Comparison of ENCODE assay signal across 2 cellular contexts in the genomic region with DNA sequence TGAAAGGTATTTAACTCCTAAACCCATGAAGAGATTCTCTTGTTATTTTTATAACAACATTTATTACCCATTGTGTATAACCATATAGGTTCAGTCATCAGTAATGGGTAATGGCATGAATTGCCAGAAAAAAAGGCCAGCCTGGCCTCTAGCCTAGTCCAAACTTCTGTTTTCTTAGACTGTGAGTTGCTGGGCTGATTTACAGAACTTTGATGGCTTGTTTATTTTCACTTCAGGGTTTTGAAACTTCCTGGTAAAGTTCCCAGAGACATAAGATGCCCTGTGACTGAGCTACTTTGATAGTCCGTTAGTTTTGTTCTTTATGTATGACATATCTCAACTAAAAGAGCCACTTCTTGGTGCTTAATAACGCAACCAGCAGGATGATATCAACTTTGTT.
A peak's percentile ranks its signal among the peaks of the same experiment; 100 is the strongest.
TF ChIP-seq lines count a peak whose summit lies in the region.

No MANE protein-coding gene starts in this region.

TF ChIP-seq in liver, 16 proteins besides CTCF, POLR2A, EP300 and RAD21:
- TF ChIP-seq, protein P1, sequence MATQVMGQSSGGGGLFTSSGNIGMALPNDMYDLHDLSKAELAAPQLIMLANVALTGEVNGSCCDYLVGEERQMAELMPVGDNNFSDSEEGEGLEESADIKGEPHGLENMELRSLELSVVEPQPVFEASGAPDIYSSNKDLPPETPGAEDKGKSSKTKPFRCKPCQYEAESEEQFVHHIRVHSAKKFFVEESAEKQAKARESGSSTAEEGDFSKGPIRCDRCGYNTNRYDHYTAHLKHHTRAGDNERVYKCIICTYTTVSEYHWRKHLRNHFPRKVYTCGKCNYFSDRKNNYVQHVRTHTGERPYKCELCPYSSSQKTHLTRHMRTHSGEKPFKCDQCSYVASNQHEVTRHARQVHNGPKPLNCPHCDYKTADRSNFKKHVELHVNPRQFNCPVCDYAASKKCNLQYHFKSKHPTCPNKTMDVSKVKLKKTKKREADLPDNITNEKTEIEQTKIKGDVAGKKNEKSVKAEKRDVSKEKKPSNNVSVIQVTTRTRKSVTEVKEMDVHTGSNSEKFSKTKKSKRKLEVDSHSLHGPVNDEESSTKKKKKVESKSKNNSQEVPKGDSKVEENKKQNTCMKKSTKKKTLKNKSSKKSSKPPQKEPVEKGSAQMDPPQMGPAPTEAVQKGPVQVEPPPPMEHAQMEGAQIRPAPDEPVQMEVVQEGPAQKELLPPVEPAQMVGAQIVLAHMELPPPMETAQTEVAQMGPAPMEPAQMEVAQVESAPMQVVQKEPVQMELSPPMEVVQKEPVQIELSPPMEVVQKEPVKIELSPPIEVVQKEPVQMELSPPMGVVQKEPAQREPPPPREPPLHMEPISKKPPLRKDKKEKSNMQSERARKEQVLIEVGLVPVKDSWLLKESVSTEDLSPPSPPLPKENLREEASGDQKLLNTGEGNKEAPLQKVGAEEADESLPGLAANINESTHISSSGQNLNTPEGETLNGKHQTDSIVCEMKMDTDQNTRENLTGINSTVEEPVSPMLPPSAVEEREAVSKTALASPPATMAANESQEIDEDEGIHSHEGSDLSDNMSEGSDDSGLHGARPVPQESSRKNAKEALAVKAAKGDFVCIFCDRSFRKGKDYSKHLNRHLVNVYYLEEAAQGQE (IDR thresholded peaks at IDR 0.05) = no peak
- TF ChIP-seq JUND (IDR thresholded peaks at IDR 0.05) (peak in 1 of 2 donors; percentile 39), FOXA1 (IDR thresholded peaks at IDR 0.05) (peak; percentile 20), RXRA (IDR thresholded peaks at IDR 0.05) (peak in 1 of 2 donors; percentile 58), HNF4A (conservative IDR thresholded peaks at IDR 0.05) (peak; percentile 12 to 70), YY1 (IDR thresholded peaks at IDR 0.05) (peak; percentile 27), FOXA2 (IDR thresholded peaks at IDR 0.05) (peak; percentile 44), NR2F2 (IDR thresholded peaks at IDR 0.05) (no peak), TAF1 (conservative IDR thresholded peaks at IDR 0.05) (no peak), HNF4G (IDR thresholded peaks at IDR 0.05) (no peak), SP1 (IDR thresholded peaks at IDR 0.05) (no peak), EGR1 (IDR thresholded peaks at IDR 0.05; ENCODE audit: low read depth in 2 of 2) (no peak), GABPA (IDR thresholded peaks at IDR 0.05 in 1 of 2, conservative IDR thresholded peaks at IDR 0.05 in 1 of 2) (peak in 1 of 2 donors; percentile 20)
- TF ChIP-seq, protein P2, sequence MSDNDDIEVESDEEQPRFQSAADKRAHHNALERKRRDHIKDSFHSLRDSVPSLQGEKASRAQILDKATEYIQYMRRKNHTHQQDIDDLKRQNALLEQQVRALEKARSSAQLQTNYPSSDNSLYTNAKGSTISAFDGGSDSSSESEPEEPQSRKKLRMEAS (IDR thresholded peaks at IDR 0.05) = no peak
- TF ChIP-seq, protein P3, sequence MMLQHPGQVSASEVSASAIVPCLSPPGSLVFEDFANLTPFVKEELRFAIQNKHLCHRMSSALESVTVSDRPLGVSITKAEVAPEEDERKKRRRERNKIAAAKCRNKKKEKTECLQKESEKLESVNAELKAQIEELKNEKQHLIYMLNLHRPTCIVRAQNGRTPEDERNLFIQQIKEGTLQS (IDR thresholded peaks at IDR 0.05) = no peak
- TF ChIP-seq, protein P4, sequence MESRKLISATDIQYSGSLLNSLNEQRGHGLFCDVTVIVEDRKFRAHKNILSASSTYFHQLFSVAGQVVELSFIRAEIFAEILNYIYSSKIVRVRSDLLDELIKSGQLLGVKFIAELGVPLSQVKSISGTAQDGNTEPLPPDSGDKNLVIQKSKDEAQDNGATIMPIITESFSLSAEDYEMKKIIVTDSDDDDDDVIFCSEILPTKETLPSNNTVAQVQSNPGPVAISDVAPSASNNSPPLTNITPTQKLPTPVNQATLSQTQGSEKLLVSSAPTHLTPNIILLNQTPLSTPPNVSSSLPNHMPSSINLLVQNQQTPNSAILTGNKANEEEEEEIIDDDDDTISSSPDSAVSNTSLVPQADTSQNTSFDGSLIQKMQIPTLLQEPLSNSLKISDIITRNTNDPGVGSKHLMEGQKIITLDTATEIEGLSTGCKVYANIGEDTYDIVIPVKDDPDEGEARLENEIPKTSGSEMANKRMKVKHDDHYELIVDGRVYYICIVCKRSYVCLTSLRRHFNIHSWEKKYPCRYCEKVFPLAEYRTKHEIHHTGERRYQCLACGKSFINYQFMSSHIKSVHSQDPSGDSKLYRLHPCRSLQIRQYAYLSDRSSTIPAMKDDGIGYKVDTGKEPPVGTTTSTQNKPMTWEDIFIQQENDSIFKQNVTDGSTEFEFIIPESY (IDR thresholded peaks at IDR 0.05) = no peak

TF ChIP-seq in HepG2, 621 proteins besides CTCF, POLR2A, EP300 and RAD21 (continued from another document):
- TF ChIP-seq, protein P5, sequence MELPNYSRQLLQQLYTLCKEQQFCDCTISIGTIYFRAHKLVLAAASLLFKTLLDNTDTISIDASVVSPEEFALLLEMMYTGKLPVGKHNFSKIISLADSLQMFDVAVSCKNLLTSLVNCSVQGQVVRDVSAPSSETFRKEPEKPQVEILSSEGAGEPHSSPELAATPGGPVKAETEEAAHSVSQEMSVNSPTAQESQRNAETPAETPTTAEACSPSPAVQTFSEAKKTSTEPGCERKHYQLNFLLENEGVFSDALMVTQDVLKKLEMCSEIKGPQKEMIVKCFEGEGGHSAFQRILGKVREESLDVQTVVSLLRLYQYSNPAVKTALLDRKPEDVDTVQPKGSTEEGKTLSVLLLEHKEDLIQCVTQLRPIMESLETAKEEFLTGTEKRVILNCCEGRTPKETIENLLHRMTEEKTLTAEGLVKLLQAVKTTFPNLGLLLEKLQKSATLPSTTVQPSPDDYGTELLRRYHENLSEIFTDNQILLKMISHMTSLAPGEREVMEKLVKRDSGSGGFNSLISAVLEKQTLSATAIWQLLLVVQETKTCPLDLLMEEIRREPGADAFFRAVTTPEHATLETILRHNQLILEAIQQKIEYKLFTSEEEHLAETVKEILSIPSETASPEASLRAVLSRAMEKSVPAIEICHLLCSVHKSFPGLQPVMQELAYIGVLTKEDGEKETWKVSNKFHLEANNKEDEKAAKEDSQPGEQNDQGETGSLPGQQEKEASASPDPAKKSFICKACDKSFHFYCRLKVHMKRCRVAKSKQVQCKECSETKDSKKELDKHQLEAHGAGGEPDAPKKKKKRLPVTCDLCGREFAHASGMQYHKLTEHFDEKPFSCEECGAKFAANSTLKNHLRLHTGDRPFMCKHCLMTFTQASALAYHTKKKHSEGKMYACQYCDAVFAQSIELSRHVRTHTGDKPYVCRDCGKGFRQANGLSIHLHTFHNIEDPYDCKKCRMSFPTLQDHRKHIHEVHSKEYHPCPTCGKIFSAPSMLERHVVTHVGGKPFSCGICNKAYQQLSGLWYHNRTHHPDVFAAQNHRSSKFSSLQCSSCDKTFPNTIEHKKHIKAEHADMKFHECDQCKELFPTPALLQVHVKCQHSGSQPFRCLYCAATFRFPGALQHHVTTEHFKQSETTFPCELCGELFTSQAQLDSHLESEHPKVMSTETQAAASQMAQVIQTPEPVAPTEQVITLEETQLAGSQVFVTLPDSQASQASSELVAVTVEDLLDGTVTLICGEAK (IDR thresholded peaks at IDR 0.05) = no peak
- TF ChIP-seq, protein P5 (CRISPR knock-in tag; IDR thresholded peaks at IDR 0.05) = no peak
- TF ChIP-seq ZNF136 (CRISPR knock-in tag; IDR thresholded peaks at IDR 0.05; ENCODE audit: low read depth) (no peak), MTF1 (CRISPR knock-in tag; IDR thresholded peaks at IDR 0.05) (no peak), GZF1 (CRISPR knock-in tag; IDR thresholded peaks at IDR 0.05) (no peak), GABPB1 (CRISPR knock-in tag; IDR thresholded peaks at IDR 0.05) (no peak), RBM22 (optimal IDR thresholded peaks at IDR 0.05; ENCODE audit: low read length) (no peak), ZMYM3 (CRISPR knock-in tag; IDR thresholded peaks at IDR 0.05) (no peak), ZNF670 (CRISPR knock-in tag; IDR thresholded peaks at IDR 0.05; ENCODE audit: borderline replicate concordance) (no peak), ZNF180 (CRISPR knock-in tag; IDR thresholded peaks at IDR 0.05; ENCODE audit: borderline replicate concordance, low read depth) (no peak), DPF2 (CRISPR knock-in tag; IDR thresholded peaks at IDR 0.05; ENCODE audit: borderline replicate concordance, low read depth) (no peak), ZMAT3 (CRISPR knock-in tag; conservative IDR thresholded peaks at IDR 0.05) (no peak), PRPF4 (IDR thresholded peaks at IDR 0.05; ENCODE audit: low read depth, low read length, poor library complexity, severe bottlenecking) (no peak), HMG20A (CRISPR knock-in tag; IDR thresholded peaks at IDR 0.05; ENCODE audit: borderline replicate concordance) (no peak)
- TF ChIP-seq, protein P6, sequence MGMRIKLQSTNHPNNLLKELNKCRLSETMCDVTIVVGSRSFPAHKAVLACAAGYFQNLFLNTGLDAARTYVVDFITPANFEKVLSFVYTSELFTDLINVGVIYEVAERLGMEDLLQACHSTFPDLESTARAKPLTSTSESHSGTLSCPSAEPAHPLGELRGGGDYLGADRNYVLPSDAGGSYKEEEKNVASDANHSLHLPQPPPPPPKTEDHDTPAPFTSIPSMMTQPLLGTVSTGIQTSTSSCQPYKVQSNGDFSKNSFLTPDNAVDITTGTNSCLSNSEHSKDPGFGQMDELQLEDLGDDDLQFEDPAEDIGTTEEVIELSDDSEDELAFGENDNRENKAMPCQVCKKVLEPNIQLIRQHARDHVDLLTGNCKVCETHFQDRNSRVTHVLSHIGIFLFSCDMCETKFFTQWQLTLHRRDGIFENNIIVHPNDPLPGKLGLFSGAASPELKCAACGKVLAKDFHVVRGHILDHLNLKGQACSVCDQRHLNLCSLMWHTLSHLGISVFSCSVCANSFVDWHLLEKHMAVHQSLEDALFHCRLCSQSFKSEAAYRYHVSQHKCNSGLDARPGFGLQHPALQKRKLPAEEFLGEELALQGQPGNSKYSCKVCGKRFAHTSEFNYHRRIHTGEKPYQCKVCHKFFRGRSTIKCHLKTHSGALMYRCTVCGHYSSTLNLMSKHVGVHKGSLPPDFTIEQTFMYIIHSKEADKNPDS (CRISPR knock-in tag; IDR thresholded peaks at IDR 0.05) = no peak
- TF ChIP-seq, protein P7, sequence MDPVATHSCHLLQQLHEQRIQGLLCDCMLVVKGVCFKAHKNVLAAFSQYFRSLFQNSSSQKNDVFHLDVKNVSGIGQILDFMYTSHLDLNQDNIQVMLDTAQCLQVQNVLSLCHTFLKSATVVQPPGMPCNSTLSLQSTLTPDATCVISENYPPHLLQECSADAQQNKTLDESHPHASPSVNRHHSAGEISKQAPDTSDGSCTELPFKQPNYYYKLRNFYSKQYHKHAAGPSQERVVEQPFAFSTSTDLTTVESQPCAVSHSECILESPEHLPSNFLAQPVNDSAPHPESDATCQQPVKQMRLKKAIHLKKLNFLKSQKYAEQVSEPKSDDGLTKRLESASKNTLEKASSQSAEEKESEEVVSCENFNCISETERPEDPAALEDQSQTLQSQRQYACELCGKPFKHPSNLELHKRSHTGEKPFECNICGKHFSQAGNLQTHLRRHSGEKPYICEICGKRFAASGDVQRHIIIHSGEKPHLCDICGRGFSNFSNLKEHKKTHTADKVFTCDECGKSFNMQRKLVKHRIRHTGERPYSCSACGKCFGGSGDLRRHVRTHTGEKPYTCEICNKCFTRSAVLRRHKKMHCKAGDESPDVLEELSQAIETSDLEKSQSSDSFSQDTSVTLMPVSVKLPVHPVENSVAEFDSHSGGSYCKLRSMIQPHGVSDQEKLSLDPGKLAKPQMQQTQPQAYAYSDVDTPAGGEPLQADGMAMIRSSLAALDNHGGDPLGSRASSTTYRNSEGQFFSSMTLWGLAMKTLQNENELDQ (CRISPR knock-in tag; IDR thresholded peaks at IDR 0.05; ENCODE audit: borderline replicate concordance) = no peak
